In the genomic region with DNA sequence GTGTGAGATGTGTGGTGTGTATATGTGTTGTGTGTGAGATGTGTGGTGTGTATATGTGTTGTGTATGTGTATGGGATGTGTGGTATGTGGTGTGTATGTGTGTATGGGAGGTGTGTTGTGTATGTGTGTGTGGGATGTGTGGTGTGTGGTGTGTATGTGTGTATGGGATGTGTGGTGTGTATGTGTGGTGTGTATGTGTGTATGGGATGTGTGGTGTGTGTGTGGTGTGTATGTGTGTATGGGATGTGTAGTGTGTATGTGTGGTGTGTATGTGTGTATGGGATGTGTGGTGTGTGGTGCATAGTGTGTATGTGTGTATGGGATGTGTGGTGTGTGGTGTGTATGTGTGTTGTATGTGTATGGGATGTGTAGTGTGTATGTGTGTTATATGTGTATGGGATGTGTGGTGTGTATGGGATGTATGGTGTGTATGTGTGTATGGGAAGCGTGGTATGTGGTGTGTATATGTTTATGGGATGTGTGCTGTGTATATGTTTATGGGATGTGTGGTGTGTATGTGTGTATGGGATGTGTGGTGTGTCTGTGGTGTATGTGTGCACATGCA, we compare ENCODE assay signal across 1 cellular context.
TF ChIP-seq lines count a peak whose summit lies in the region.

No MANE protein-coding gene starts in this region.

TF ChIP-seq in IMR-90, 13 proteins besides CTCF, POLR2A, EP300 and RAD21:
- TF ChIP-seq RFX5 (IDR thresholded peaks at IDR 0.05; ENCODE audit: low read depth, low read length) (no peak), MAZ (IDR thresholded peaks at IDR 0.05; ENCODE audit: borderline replicate concordance, low read depth, low read length) (no peak)
